Comparison of ENCODE assay signal across 13 cellular contexts in genomic region chr14:70713096-70713875, GRCh38.
DNase-seq lines count a peak whose midpoint lies in the region; ATAC-seq and TF ChIP-seq lines count a peak whose summit lies in the region.
"Had no signal": no experiment of that assay in that cellular context is flagged by ENCODE, and none has a peak within 500 bp of the region (broad histone marks: within the 10 kb centered on the region; RNA-seq: fewer than 3 reads in every experiment).

No MANE protein-coding gene starts in this region.

- no peaks in the 10 kb centered on the region for H3K36me3 Mint-ChIP-seq in type B pancreatic cell

- H3K27me3 ChIP-seq in mammary epithelial cell (ENCODE audit: insufficient read depth, low read length): no peaks in the 10 kb centered on the region
- peaks cover 0 to 10% of the 10 kb centered on the region in 2 donors for H3K27me3 ChIP-seq in left lung
- H3K27me3 ChIP-seq: adrenal gland, tibial nerve had no signal

- H3K4me1 ChIP-seq in mammary epithelial cell (ENCODE audit: insufficient read depth, low read length) (peaks cover 21% of the 10 kb centered on the region), left lung (peaks cover 6 to 9% of the 10 kb centered on the region in 2 donors)

- peak; percentile 22 for DNase-seq in NCI-H82 (lab: John Stamatoyannopoulos, UW)
- no peak for DNase-seq in NCI-H82 treated with DMSO at 0.1 percent for 48 hours (lab: John Stamatoyannopoulos, UW; ENCODE audit: unreplicated experiment)
- DNase-seq in mammary epithelial cell: no peak
- no peak for DNase-seq in left lung
- no peak for DNase-seq in type B pancreatic cell (ENCODE audit: extremely low spot score, unreplicated experiment)
- DNase-seq in activated effector memory CD4-positive, alpha-beta T cell treated with anti-CD3 and anti-CD28 coated beads, Interleukin-2, amount 50 U/mL, for 16 hours: no peak
- DNase-seq: 8988T had no signal

- no TSS peak for BruUV-seq in mammary epithelial cell (replicated peaks; lab: Mats Ljungman, UMichigan)

- no peaks in the 10 kb centered on the region for H4K20me1 ChIP-seq in mammary epithelial cell (ENCODE audit: insufficient read depth, low read length)

- CTCF ChIA-PET in mammary epithelial cell (lab: Charles Lee; ENCODE audit: low non-redundant PET): interaction anchor here (0.6 to 0.8 kb wide), 3 partner anchors 72 to 113 kb away, joined by 5 to 19 read pairs (median 9); partner anchors contain the start of genes MED6 and TTC9

- H3K4me3 ChIP-seq in mammary epithelial cell (replicated peaks in 1 of 3; ENCODE audit: insufficient read depth in 1 of 3, low read depth in 2 of 3, low read length in 3 of 3): no peak overlapping the region
- no peak overlapping the region for H3K4me3 ChIP-seq in left lung
- H3K4me3 ChIP-seq: adrenal gland, gastroesophageal sphincter, tibial nerve had no signal

- TF ChIP-seq CTCF in mammary epithelial cell (conservative IDR thresholded peaks at IDR 0.05 in 1 of 2, IDR thresholded peaks at IDR 0.05 in 1 of 2; ENCODE audit: extremely low read depth in 1 of 2, insufficient read depth in 1 of 2, low read depth in 1 of 2, low read length in 2 of 2) (no peak), left lung (IDR thresholded peaks at IDR 0.05) (no peak), type B pancreatic cell (conservative IDR thresholded peaks at IDR 0.05) (no peak)

- WGBS in mammary epithelial cell (ENCODE audit: low coverage, missing lambda C conversion rate): 59% methylated on average over 7 of the region's 7 CpGs

- in situ Hi-C loops in mammary epithelial cell (cut with MboI; ENCODE audit: low sequenced_read_pairs in 2 of 2): loop anchor here (5.0 kb wide), 1 partner anchor 91 kb away; no protein-coding TSS in a partner anchor

- no peak overlapping the region for H3K4me2 ChIP-seq in mammary epithelial cell (ENCODE audit: insufficient read depth, low read depth, low read length)

- H3K36me3 ChIP-seq in mammary epithelial cell (ENCODE audit: insufficient read depth, low read length): no peaks in the 10 kb centered on the region
- H3K36me3 ChIP-seq in left lung: no peaks in the 10 kb centered on the region
- H3K36me3 ChIP-seq: adrenal gland, gastroesophageal sphincter, tibial nerve had no signal

- intact Hi-C loops in mammary epithelial cell (cut with micrococcal nuclease): loop anchor here (5.0 kb wide), 1 partner anchor 71 kb away; the partner anchor contains the start of gene TTC9
- intact Hi-C loops in left lung (cut with DNase I): loop anchor here in 1 of 2 donors (10.0 kb wide), 1 partner anchor 88 kb away; no protein-coding TSS in a partner anchor

- peak overlapping the region; percentile 37 for H3K27ac Mint-ChIP-seq in type B pancreatic cell
- H3K27ac Mint-ChIP-seq: activated CD8-positive, alpha-beta T cell treated with anti-CD3 and anti-CD28 coated beads for 36 hours had no signal

- H3K9ac ChIP-seq in mammary epithelial cell (ENCODE audit: insufficient read depth, low read length): no peak overlapping the region

- H3K27ac ChIP-seq in mammary epithelial cell (ENCODE audit: insufficient read depth, low read depth, low read length) (no peak overlapping the region), left lung (no peak overlapping the region)
- H3K27ac ChIP-seq: adrenal gland, gastroesophageal sphincter had no signal

- H3K9me3 ChIP-seq in mammary epithelial cell (replicated peaks; ENCODE audit: insufficient read depth, low read length): no peaks in the 10 kb centered on the region
- no peaks in the 10 kb centered on the region for H3K9me3 ChIP-seq in left lung
- H3K9me3 ChIP-seq: adrenal gland, gastroesophageal sphincter, tibial nerve had no signal

- peak; percentile 10 for ATAC-seq in left lung
- ATAC-seq in HG03571 (IDR thresholded peaks at IDR 0.05; ENCODE audit: unreplicated experiment): no peak
- ATAC-seq in GM19328 (IDR thresholded peaks at IDR 0.05; ENCODE audit: unreplicated experiment): no peak
- ATAC-seq: gastroesophageal sphincter had no signal

- dilution Hi-C loops in mammary epithelial cell (cut with HindIII; ENCODE audit: low sequenced_read_pairs): no loop called here

- H3K9me3 Mint-ChIP-seq in type B pancreatic cell: peaks cover under 1% of the 10 kb centered on the region
- H3K9me3 Mint-ChIP-seq: activated CD8-positive, alpha-beta T cell treated with anti-CD3 and anti-CD28 coated beads for 36 hours had no signal

- H3K4me3 Mint-ChIP-seq in type B pancreatic cell: no peak overlapping the region
- H3K4me3 Mint-ChIP-seq: activated CD8-positive, alpha-beta T cell treated with anti-CD3 and anti-CD28 coated beads for 36 hours had no signal

- peak overlapping the region; percentile 11 for H2AFZ ChIP-seq in mammary epithelial cell (ENCODE audit: low read depth, low read length)

- no peaks in the 10 kb centered on the region for H3K79me2 ChIP-seq in mammary epithelial cell (ENCODE audit: insufficient read depth, low read length)

- H3K4me1 Mint-ChIP-seq in type B pancreatic cell (ENCODE audit: unreplicated experiment): peaks cover 21% of the 10 kb centered on the region

- no peaks in the 10 kb centered on the region for H3K27me3 Mint-ChIP-seq in type B pancreatic cell
- H3K27me3 Mint-ChIP-seq: activated CD8-positive, alpha-beta T cell treated with anti-CD3 and anti-CD28 coated beads for 36 hours had no signal
